Comparison of ENCODE assay signal across 16 cellular contexts in the genomic region with DNA sequence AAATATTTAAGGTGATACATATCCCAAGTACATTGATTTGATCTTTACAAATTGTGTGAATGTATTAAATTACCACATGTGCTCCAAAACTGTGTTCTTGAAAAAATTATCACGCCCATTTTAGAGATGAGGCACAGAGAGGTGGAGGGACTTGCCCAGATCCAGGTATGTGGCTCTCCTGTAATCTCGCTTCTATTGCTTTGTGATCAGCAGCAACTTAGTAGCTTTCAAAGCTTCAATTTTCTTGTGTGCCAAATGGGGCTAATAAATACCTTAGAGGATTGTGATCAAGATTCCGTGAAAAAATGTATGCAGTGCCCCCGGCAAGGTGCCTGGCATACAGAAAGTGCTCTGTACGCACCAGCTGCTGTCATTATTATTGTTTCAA. TPM values are rescaled to one million over a fixed set of nuclear protein-coding genes. Genes with fewer than 3 reads are reported as not detected.
DNase-seq lines count a peak whose midpoint lies in the region; ATAC-seq and TF ChIP-seq lines count a peak whose summit lies in the region.
"Had no signal": no experiment of that assay in that cellular context is flagged by ENCODE, and none has a peak within 500 bp of the region (broad histone marks: within the 10 kb centered on the region; RNA-seq: fewer than 3 reads in every experiment).

No MANE protein-coding gene starts in this region.

- H3K9me3 Mint-ChIP-seq in activated CD4-positive, alpha-beta T cell treated with anti-CD3 and anti-CD28 coated beads, Interleukin-2, amount 10 ng/mL, durations not matched to agents 7 days and 5 days: no peaks in the 10 kb centered on the region
- no peaks in the 10 kb centered on the region for H3K9me3 Mint-ChIP-seq in effector memory CD8-positive, alpha-beta T cell
- H3K9me3 Mint-ChIP-seq in osteocyte (ENCODE audit: unreplicated experiment): no peaks in the 10 kb centered on the region
- H3K9me3 Mint-ChIP-seq: stimulated activated naive B cell treated with anti-CD40 and anti-IgM and Interleukin-4, amounts not matched to agents 10 μg/mL and 1 μg/mL and 100 μg/mL, for 72 hours had no signal

- H3K4me1 ChIP-seq in OCI-LY3 (ENCODE audit: low read length) (peaks cover 83% of the 10 kb centered on the region), suprapubic skin (peaks cover 28% of the 10 kb centered on the region)
- H3K4me1 ChIP-seq: uterus had no signal

- H3K36me3 ChIP-seq in OCI-LY3 (replicated peaks; ENCODE audit: low read depth, low read length) (peaks cover 12% of the 10 kb centered on the region), suprapubic skin (no peaks in the 10 kb centered on the region)
- H3K36me3 ChIP-seq: uterus had no signal

- H3K27me3 ChIP-seq in OCI-LY3 (ENCODE audit: low read depth, low read length) (no peaks in the 10 kb centered on the region), suprapubic skin (no peaks in the 10 kb centered on the region)
- H3K27me3 ChIP-seq: uterus had no signal

- POLR2A ChIA-PET in activated CD4-positive, alpha-beta T cell treated with anti-CD3 and anti-CD28 coated beads, Interleukin-2, amount 10 ng/mL, durations not matched to agents 7 days and 5 days (lab: Charles Lee): interaction anchor here (0.6 kb wide), 1 partner anchor 39 kb away, joined by 7 read pairs; no protein-coding TSS in a partner anchor

- peaks cover 50% of the 10 kb centered on the region for H3K36me3 Mint-ChIP-seq in activated CD4-positive, alpha-beta T cell treated with anti-CD3 and anti-CD28 coated beads, Interleukin-2, amount 10 ng/mL, durations not matched to agents 7 days and 5 days (ENCODE audit: low read depth)
- peaks cover 32% of the 10 kb centered on the region for H3K36me3 Mint-ChIP-seq in effector memory CD8-positive, alpha-beta T cell (ENCODE audit: insufficient read depth)
- no peaks in the 10 kb centered on the region for H3K36me3 Mint-ChIP-seq in osteocyte (ENCODE audit: unreplicated experiment)

- H3K4me3 Mint-ChIP-seq in activated CD4-positive, alpha-beta T cell treated with anti-CD3 and anti-CD28 coated beads, Interleukin-2, amount 10 ng/mL, durations not matched to agents 7 days and 5 days: no peak overlapping the region
- H3K4me3 Mint-ChIP-seq in effector memory CD8-positive, alpha-beta T cell: peak overlapping the region; percentile 4 to 78
- H3K4me3 Mint-ChIP-seq in osteocyte (ENCODE audit: unreplicated experiment): no peak overlapping the region
- H3K4me3 Mint-ChIP-seq: stimulated activated naive B cell treated with anti-CD40 and anti-IgM and Interleukin-4, amounts not matched to agents 10 μg/mL and 1 μg/mL and 100 μg/mL, for 72 hours had no signal

- H3K9ac ChIP-seq in OCI-LY3 (ENCODE audit: low read length): peak overlapping the region; percentile 49; the same call in 1 of the 2 replicates

- no peak for TF ChIP-seq EP300 in suprapubic skin (IDR thresholded peaks at IDR 0.05)

- no peak for ATAC-seq in effector memory CD8-positive, alpha-beta T cell (replicated peaks)
- ATAC-seq: stimulated activated naive B cell treated with anti-CD40 and anti-IgM and Interleukin-4, amounts not matched to agents 10 μg/mL and 1 μg/mL and 100 μg/mL, for 72 hours had no signal

- TF ChIP-seq POLR2A in suprapubic skin (IDR thresholded peaks at IDR 0.05): no peak

- 83% methylated on average over 5 of the region's 5 CpGs for WGBS in suprapubic skin

- CTCF ChIA-PET in activated CD4-positive, alpha-beta T cell treated with anti-CD3 and anti-CD28 coated beads, Interleukin-2, amount 10 ng/mL, durations not matched to agents 7 days and 5 days (lab: Charles Lee): interaction anchor here (0.6 to 1.7 kb wide), 8 partner anchors 9 to 238 kb away, joined by 3 to 5 read pairs (median 4); no protein-coding TSS in a partner anchor

- peak overlapping the region; percentile 28 for H3K27ac Mint-ChIP-seq in activated CD4-positive, alpha-beta T cell treated with anti-CD3 and anti-CD28 coated beads, Interleukin-2, amount 10 ng/mL, durations not matched to agents 7 days and 5 days
- H3K27ac Mint-ChIP-seq in effector memory CD8-positive, alpha-beta T cell: peak overlapping the region; percentile 97 to 98
- peak overlapping the region; percentile 51 for H3K27ac Mint-ChIP-seq in osteocyte (ENCODE audit: unreplicated experiment)

- no peak for TF ChIP-seq CTCF in OCI-LY3 (IDR thresholded peaks at IDR 0.05; ENCODE audit: low read depth, low read length)
- no peak for TF ChIP-seq CTCF in osteocyte (IDR thresholded peaks at IDR 0.05)
- no peak for TF ChIP-seq CTCF in suprapubic skin (IDR thresholded peaks at IDR 0.05)

- H3K79me2 ChIP-seq in OCI-LY3 (ENCODE audit: low read length): peaks cover 96% of the 10 kb centered on the region

- H3K9me3 ChIP-seq in OCI-LY3 (ENCODE audit: insufficient read depth, low read length) (no peaks in the 10 kb centered on the region), suprapubic skin (no peaks in the 10 kb centered on the region)
- H3K9me3 ChIP-seq: uterus had no signal

- H2AFZ ChIP-seq in OCI-LY3 (ENCODE audit: low read depth, low read length): no peak overlapping the region

- H3K4me1 Mint-ChIP-seq in activated CD4-positive, alpha-beta T cell treated with anti-CD3 and anti-CD28 coated beads, Interleukin-2, amount 10 ng/mL, durations not matched to agents 7 days and 5 days: peaks cover 81% of the 10 kb centered on the region
- peaks cover 54 to 64% of the 10 kb centered on the region in 2 donors for H3K4me1 Mint-ChIP-seq in effector memory CD8-positive, alpha-beta T cell (ENCODE audit: low read depth in 2 of 2)
- H3K4me1 Mint-ChIP-seq in osteocyte (ENCODE audit: unreplicated experiment): peaks cover 43% of the 10 kb centered on the region

- peaks cover 60% of the 10 kb centered on the region for H4K20me1 ChIP-seq in OCI-LY3 (ENCODE audit: insufficient read depth, low read length)

- no peaks in the 10 kb centered on the region for H3K27me3 Mint-ChIP-seq in activated CD4-positive, alpha-beta T cell treated with anti-CD3 and anti-CD28 coated beads, Interleukin-2, amount 10 ng/mL, durations not matched to agents 7 days and 5 days
- H3K27me3 Mint-ChIP-seq in effector memory CD8-positive, alpha-beta T cell: no peaks in the 10 kb centered on the region
- H3K27me3 Mint-ChIP-seq in osteocyte (ENCODE audit: unreplicated experiment): no peaks in the 10 kb centered on the region
- H3K27me3 Mint-ChIP-seq: stimulated activated naive B cell treated with anti-CD40 and anti-IgM and Interleukin-4, amounts not matched to agents 10 μg/mL and 1 μg/mL and 100 μg/mL, for 72 hours had no signal

- H3K4me2 ChIP-seq in OCI-LY3 (ENCODE audit: low read length): peak overlapping the region; percentile 59

- DNase-seq in activated CD4-positive, alpha-beta T cell treated with anti-CD3 and anti-CD28 coated beads, Interleukin-2, amount 10 ng/mL, durations not matched to agents 7 days and 5 days: no peak
- no peak for DNase-seq in activated CD4-positive, alpha-beta T cell treated with anti-CD3 and anti-CD28 coated beads, Interleukin-2, amount 50 U/mL, for 1 hour
- no peak for DNase-seq in effector memory CD8-positive, alpha-beta T cell
- DNase-seq in osteocyte (ENCODE audit: extremely low spot score, unreplicated experiment) (no peak), DMS79 (lab: John Stamatoyannopoulos, UW) (no peak), islet precursor cell (no peak), suprapubic skin (ENCODE audit: low spot score in 2 of 2) (no peak)
- DNase-seq: activated CD4-positive, CD25-positive, alpha-beta regulatory T cell; anterior cingulate cortex; MM.1S; NCI-H2081 treated with DMSO at 0.1 percent for 48 hours; NCI-H748 treated with DMSO at 0.1 percent for 48 hours; occipital lobe; stimulated activated naive B cell treated with anti-CD40 and anti-IgM and Interleukin-4, amounts not matched to agents 10 μg/mL and 1 μg/mL and 100 μg/mL, for 72 hours; uterus had no signal

- H3K27ac ChIP-seq in OCI-LY3 (ENCODE audit: low read length) (peak overlapping the region; percentile 96), suprapubic skin (no peak overlapping the region)
- H3K27ac ChIP-seq: uterus had no signal

- H3K4me3 ChIP-seq in OCI-LY3 (ENCODE audit: low read length) (peak overlapping the region; percentile 42; the same call in 1 of the 2 replicates), suprapubic skin (no peak overlapping the region)
- H3K4me3 ChIP-seq: uterus had no signal

RNA-seq across cellular contexts. Expression of gene PTPRJ, which starts 18.0 kb away (rescaled TPM):
- total RNA-seq in activated CD4-positive, alpha-beta T cell treated with anti-CD3 and anti-CD28 coated beads, Interleukin-2, amount 10 ng/mL, durations not matched to agents 7 days and 5 days: 10 to 100 TPM; 75.2 to 81.3 TPM
- total RNA-seq in osteocyte (16.6 and 18.6 TPM in 2 replicates), suprapubic skin (10 to 100 TPM in 3 of 4 donors, 1 to 10 TPM in 1; 4.0 to 15.5 (median 13.1) TPM)

Comparison
In these comparisons a context has a peak if more than half of its experiments do, and no peak if none do; other contexts are left out.
1. H3K27ac Mint-ChIP-seq: peak in every context shown above with its lines; median percentile 98 in effector memory CD8-positive, alpha-beta T cell; 51 in osteocyte; 28 in activated CD4-positive, alpha-beta T cell treated with anti-CD3 and anti-CD28 coated beads, Interleukin-2, amount 10 ng/mL, durations not matched to agents 7 days and 5 days.
2. H3K4me3 Mint-ChIP-seq: peak in effector memory CD8-positive, alpha-beta T cell (2 of 2); none in activated CD4-positive, alpha-beta T cell treated with anti-CD3 and anti-CD28 coated beads, Interleukin-2, amount 10 ng/mL, durations not matched to agents 7 days and 5 days (single experiment) and osteocyte (single experiment).